In the genomic region with DNA sequence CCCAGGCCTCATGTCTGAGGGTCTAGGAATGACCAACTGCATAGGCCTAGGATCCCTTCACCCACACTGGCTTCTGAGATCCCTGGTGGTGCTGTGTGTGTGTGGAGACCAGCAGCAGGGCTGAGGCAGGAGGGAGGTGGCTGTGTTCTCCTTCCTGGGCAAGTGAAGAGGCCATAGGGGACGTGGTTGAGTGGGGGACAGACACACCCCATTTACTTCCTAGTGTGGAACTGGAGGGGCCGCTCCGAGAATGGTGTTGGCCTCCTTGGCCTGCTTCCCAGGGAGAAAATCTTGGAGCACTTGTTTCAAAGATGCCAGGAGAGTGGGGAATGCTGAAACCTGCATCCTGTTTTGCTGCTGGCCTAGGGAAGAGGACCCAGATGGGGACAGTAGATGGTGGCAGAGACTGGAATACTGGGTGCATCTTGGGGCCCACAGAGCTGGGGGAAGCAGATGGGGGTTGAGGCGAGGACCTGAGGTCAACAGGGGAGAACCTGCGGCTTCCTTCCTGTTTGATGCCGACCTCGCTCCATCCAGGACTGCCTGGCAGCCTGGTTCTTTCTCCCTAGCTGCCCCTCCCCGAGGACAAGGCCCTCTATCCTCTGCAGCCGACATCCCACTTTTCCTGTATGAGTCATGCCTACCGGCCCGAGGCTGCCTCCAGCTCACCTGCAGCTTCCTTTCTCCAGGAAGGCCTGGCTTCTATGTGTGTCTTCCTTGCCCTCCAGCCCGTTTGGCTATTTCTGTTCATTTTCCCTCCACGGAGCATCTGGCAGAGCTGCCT, we compare ENCODE assay signal across 12 cellular contexts. TPM values are rescaled to one million over a fixed set of nuclear protein-coding genes. Genes with fewer than 3 reads are reported as not detected.
DNase-seq lines count a peak whose midpoint lies in the region; ATAC-seq and TF ChIP-seq lines count a peak whose summit lies in the region.
"Had no signal": no experiment of that assay in that cellular context is flagged by ENCODE, and none has a peak within 500 bp of the region (broad histone marks: within the 10 kb centered on the region; RNA-seq: fewer than 3 reads in every experiment).

No MANE protein-coding gene starts in this region.

- WGBS in IMR-90 (ENCODE audit: extremely low coverage in 2 of 2, insufficient read length in 1 of 2), 2 experiments: 27% methylated on average over 6 of the region's 13 CpGs; no CpG with 5 or more reads in 1 of the 2 experiments
- WGBS in mesodermal cell (ENCODE audit: insufficient coverage in 2 of 2), 2 experiments: 65 to 66% methylated on average over 12 of the region's 13 CpGs

- no peaks in the 10 kb centered on the region for H3K9me3 ChIP-seq in BLaER1
- H3K9me3 ChIP-seq in IMR-90 (ENCODE audit: control insufficient read depth, insufficient read depth, low read length): no peaks in the 10 kb centered on the region
- H3K9me3 ChIP-seq in mesodermal cell (ENCODE audit: control insufficient read depth, low read length): no peaks in the 10 kb centered on the region
- H3K9me3 ChIP-seq: neutrophil had no signal

- no peak overlapping the region for H3K4me3 Mint-ChIP-seq in T-helper 2 cell treated with Interferon-gamma antibody and Interleukin-4, amounts not matched to agents 5 μg/mL and 100 μg/mL, for 36 hours

- dilution Hi-C loops in IMR-90 (cut with HindIII; ENCODE audit: low sequenced_read_pairs, unreplicated experiment): no loop called here

- no peak overlapping the region for H3K18ac ChIP-seq in IMR-90 (ENCODE audit: low read depth, low read length)

- H4K20me1 ChIP-seq in BLaER1: no peaks in the 10 kb centered on the region
- peaks cover 84% of the 10 kb centered on the region for H4K20me1 ChIP-seq in IMR-90 (ENCODE audit: insufficient read depth, low read length)

- no peak overlapping the region for H2AFZ ChIP-seq in IMR-90 (replicated peaks; ENCODE audit: low read length, poor library complexity)

- H3K4me3 ChIP-seq in BLaER1 (no peak overlapping the region), IMR-90 (ENCODE audit: insufficient read depth, low read depth, low read length) (no peak overlapping the region), dorsolateral prefrontal cortex (no peak overlapping the region), mesodermal cell (ENCODE audit: extremely low read depth, insufficient read depth, low read length, poor library complexity, severe bottlenecking) (no peak overlapping the region)
- H3K4me3 ChIP-seq: SK-N-MC had no signal

- H3K27me3 Mint-ChIP-seq in T-helper 2 cell treated with Interferon-gamma antibody and Interleukin-4, amounts not matched to agents 5 μg/mL and 100 μg/mL, for 36 hours (ENCODE audit: low read depth): peaks cover 34% of the 10 kb centered on the region

- no peak overlapping the region for H4K8ac ChIP-seq in IMR-90 (ENCODE audit: low read depth in 2 of 2, low read length in 2 of 2)

- H3K4ac ChIP-seq in IMR-90 (ENCODE audit: low read depth, low read length): no peak overlapping the region

- H3K56ac ChIP-seq in IMR-90 (ENCODE audit: extremely low read depth, insufficient read depth, low read length): no peak overlapping the region

- no peak overlapping the region for H2BK20ac ChIP-seq in IMR-90 (ENCODE audit: low read depth, low read length)

- peak overlapping the region; percentile 75 for H2AK9ac ChIP-seq in IMR-90 (replicated peaks; ENCODE audit: low read depth, low read length, poor library complexity)

- DNase-seq in IMR-90 (no peak), dorsolateral prefrontal cortex (peak in 2 of 10 donors; percentile 22 to 28), inferior parietal cortex (ENCODE audit: extremely low spot score) (no peak)
- no peak for DNase-seq in T-helper 2 cell treated with Interferon-gamma antibody and Interleukin-4, amounts not matched to agents 5 μg/mL and 100 μg/mL, for 36 hours (ENCODE audit: low spot score)
- DNase-seq: AML-193, NCI-H1417 treated with DMSO at 0.1 percent for 48 hours had no signal

- POLR2A ChIA-PET in IMR-90 (lab: Charles Lee; ENCODE audit: unreplicated experiment): no interaction called here

- no peak overlapping the region for H3K27ac Mint-ChIP-seq in T-helper 2 cell treated with Interferon-gamma antibody and Interleukin-4, amounts not matched to agents 5 μg/mL and 100 μg/mL, for 36 hours

- no peak for TF ChIP-seq RAD21 in IMR-90 (IDR thresholded peaks at IDR 0.05; ENCODE audit: low read length)

- no peak for TF ChIP-seq POLR2A in IMR-90 (IDR thresholded peaks at IDR 0.05; ENCODE audit: low read depth, low read length)

- peak; percentile 27; the same call in 1 of the 2 replicates for ATAC-seq in IMR-90 (ENCODE audit: low read depth)
- ATAC-seq in GM21515 (IDR thresholded peaks at IDR 0.05; ENCODE audit: unreplicated experiment): no peak
- ATAC-seq in HG02763 (IDR thresholded peaks at IDR 0.05; ENCODE audit: unreplicated experiment): no peak

- H2BK15ac ChIP-seq in IMR-90 (ENCODE audit: low read depth, low read length): no peak overlapping the region

- no peaks in the 10 kb centered on the region for H3K9me3 Mint-ChIP-seq in T-helper 2 cell treated with Interferon-gamma antibody and Interleukin-4, amounts not matched to agents 5 μg/mL and 100 μg/mL, for 36 hours

- CTCF ChIA-PET in IMR-90 (lab: Yijun Ruan, JAX): no interaction called here

- H3K4me1 ChIP-seq in BLaER1: peaks cover 42% of the 10 kb centered on the region
- peaks cover 11% of the 10 kb centered on the region for H3K4me1 ChIP-seq in IMR-90 (ENCODE audit: control insufficient read depth, insufficient read depth, low read length)
- H3K4me1 ChIP-seq in mesodermal cell (ENCODE audit: control insufficient read depth, insufficient read depth, low read length, poor library complexity, severe bottlenecking): peaks cover 13% of the 10 kb centered on the region

- H3K27ac ChIP-seq in BLaER1 (0 out of 2 replicates have a peak overlapping the region, but pooled peaks have one; percentile 36), IMR-90 (ENCODE audit: insufficient read depth, low read length) (no peak overlapping the region), dorsolateral prefrontal cortex (peak overlapping the region in 43 of 59 donors; percentile 2 to 77 (median 41)), mesodermal cell (ENCODE audit: low read depth, low read length, severe bottlenecking) (peak overlapping the region; percentile 16)
- H3K27ac ChIP-seq: neutrophil, SK-N-MC had no signal

- H4K91ac ChIP-seq in IMR-90 (ENCODE audit: insufficient read depth, low read depth, low read length): no peak overlapping the region

- H3K4me1 Mint-ChIP-seq in T-helper 2 cell treated with Interferon-gamma antibody and Interleukin-4, amounts not matched to agents 5 μg/mL and 100 μg/mL, for 36 hours (ENCODE audit: low read depth): no peaks in the 10 kb centered on the region

- peaks cover 38 to 78% of the 10 kb centered on the region in 2 experiments for H3K79me1 ChIP-seq in IMR-90 (ENCODE audit: low read depth in 1 of 2, low read length in 2 of 2)

- no peak overlapping the region for H2BK120ac ChIP-seq in IMR-90 (ENCODE audit: low read depth, low read length)

- H3K36me3 ChIP-seq in BLaER1 (no peaks in the 10 kb centered on the region), IMR-90 (ENCODE audit: control insufficient read depth, insufficient read depth, low read length) (no peaks in the 10 kb centered on the region), mesodermal cell (ENCODE audit: control insufficient read depth, insufficient read depth, low read length) (no peaks in the 10 kb centered on the region)

- no peak for TF ChIP-seq CTCF in IMR-90 (conservative IDR thresholded peaks at IDR 0.05; ENCODE audit: low read depth, low read length)
- no peak for TF ChIP-seq CTCF in dorsolateral prefrontal cortex (IDR thresholded peaks at IDR 0.05 in 54 of 56, conservative IDR thresholded peaks at IDR 0.05 in 2 of 56; ENCODE audit: low read depth in 1 of 56, partially characterized antibody in 56 of 56)

- no TSS peak for BruUV-seq in IMR-90 (replicated peaks; lab: Mats Ljungman, UMichigan)

- H2AK5ac ChIP-seq in IMR-90 (ENCODE audit: low read depth, low read length): peak overlapping the region; percentile 72

- peaks cover 16% of the 10 kb centered on the region; the same call in 1 of the 2 replicates for H3K9me1 ChIP-seq in IMR-90 (ENCODE audit: insufficient read depth, low read length)

- H3K14ac ChIP-seq in IMR-90 (replicated peaks; ENCODE audit: low read depth, low read length): 0 out of 2 replicates have a peak overlapping the region, but pooled peaks have one; percentile 57

- intact Hi-C loops in IMR-90 (cut with micrococcal nuclease) (no loop called here), dorsolateral prefrontal cortex (cut with DNase I) (no loop called here)

- in situ Hi-C loops in IMR-90 (cut with MboI; ENCODE audit: low sequenced_read_pairs): no loop called here

- no peaks in the 10 kb centered on the region for H3K36me3 Mint-ChIP-seq in T-helper 2 cell treated with Interferon-gamma antibody and Interleukin-4, amounts not matched to agents 5 μg/mL and 100 μg/mL, for 36 hours (ENCODE audit: low read depth)

- H4K5ac ChIP-seq in IMR-90 (ENCODE audit: low read depth, low read length): no peak overlapping the region

- H3K9ac ChIP-seq in BLaER1: no peak overlapping the region
- no peak overlapping the region for H3K9ac ChIP-seq in IMR-90 (ENCODE audit: low read depth, low read length)

- no peaks in the 10 kb centered on the region for H3K27me3 ChIP-seq in BLaER1
- no peaks in the 10 kb centered on the region for H3K27me3 ChIP-seq in IMR-90 (ENCODE audit: control insufficient read depth, insufficient read depth, low read length)
- H3K27me3 ChIP-seq in dorsolateral prefrontal cortex: no peaks in the 10 kb centered on the region
- H3K27me3 ChIP-seq: neutrophil had no signal

- H3K23ac ChIP-seq in IMR-90 (ENCODE audit: low read depth, low read length): no peak overlapping the region

- no peak overlapping the region for H2BK5ac ChIP-seq in IMR-90 (ENCODE audit: low read depth, low read length, poor library complexity, severe bottlenecking)

- peak overlapping the region; percentile 67 for H3K4me2 ChIP-seq in BLaER1
- no peak overlapping the region for H3K4me2 ChIP-seq in IMR-90 (ENCODE audit: low read depth, low read length)

RNA-seq across cellular contexts. Expression of gene UBTD1, which starts 19.2 kb away (rescaled TPM):
- 21.9 TPM in 2 replicates for total RNA-seq in IMR-90 (2012; rRNA removed)
- polyA plus RNA-seq in IMR-90 (2012; rRNA removed): 44.9 and 57.5 TPM in 2 replicates
- polyA plus RNA-seq in IMR-90 (2012; cell fraction: cytosol; rRNA removed): 57.1 and 67.3 TPM in 2 replicates
- 17.2 and 37.0 TPM in 2 replicates for polyA plus RNA-seq in IMR-90 (2012; cell fraction: nucleus; rRNA removed; ENCODE audit: low replicate concordance)
- 10 to 100 TPM in 99 of 120 experiments, 1 to 10 TPM in 21; 8.3 to 22.0 (median 11.9) TPM for total RNA-seq in dorsolateral prefrontal cortex
- polyA plus RNA-seq in mesodermal cell (2013, experiment 1 of 2): 36.3 TPM
- polyA plus RNA-seq in mesodermal cell (2013, experiment 2 of 2): 27.4 TPM

RNA-seq across cellular contexts. Expression of gene MMS19, which starts 19.7 kb away (rescaled TPM):
- 55.3 and 70.1 TPM in 2 replicates for total RNA-seq in IMR-90 (2012; rRNA removed)
- 72.7 TPM in 2 replicates for polyA plus RNA-seq in IMR-90 (2012; rRNA removed)
- polyA plus RNA-seq in IMR-90 (2012; cell fraction: cytosol; rRNA removed): 36.0 and 61.2 TPM in 2 replicates
- 186 and 281 TPM in 2 replicates for polyA plus RNA-seq in IMR-90 (2012; cell fraction: nucleus; rRNA removed; ENCODE audit: low replicate concordance)
- total RNA-seq in dorsolateral prefrontal cortex: 100 to 1,000 TPM in 3 of 120 experiments, 10 to 100 TPM in 117; 53.4 to 109 (median 81.4) TPM
- polyA plus RNA-seq in mesodermal cell (2013, experiment 1 of 2): 103 TPM
- 88.0 TPM for polyA plus RNA-seq in mesodermal cell (2013, experiment 2 of 2)

RNA-seq across cellular contexts. Expression of gene ANKRD2, which starts 54.6 kb away (rescaled TPM):
- total RNA-seq in IMR-90 (2012; rRNA removed): 0.28 and 0.36 TPM in 2 replicates
- 0.40 and 0.65 TPM in 2 replicates for polyA plus RNA-seq in IMR-90 (2012; rRNA removed)
- polyA plus RNA-seq in IMR-90 (2012; cell fraction: cytosol; rRNA removed): 0.36 and 0.63 TPM in 2 replicates
- polyA plus RNA-seq in IMR-90 (2012; cell fraction: nucleus; rRNA removed; ENCODE audit: low replicate concordance): 0.29 and 0.38 TPM in 2 replicates
- 1 to 10 TPM in 111 of 120 experiments, under 1 TPM in 9; 0.43 to 9.5 (median 2.8) TPM for total RNA-seq in dorsolateral prefrontal cortex
- polyA plus RNA-seq in mesodermal cell (2013, experiment 1 of 2): not detected
- not detected for polyA plus RNA-seq in mesodermal cell (2013, experiment 2 of 2)
